In the genomic region with DNA sequence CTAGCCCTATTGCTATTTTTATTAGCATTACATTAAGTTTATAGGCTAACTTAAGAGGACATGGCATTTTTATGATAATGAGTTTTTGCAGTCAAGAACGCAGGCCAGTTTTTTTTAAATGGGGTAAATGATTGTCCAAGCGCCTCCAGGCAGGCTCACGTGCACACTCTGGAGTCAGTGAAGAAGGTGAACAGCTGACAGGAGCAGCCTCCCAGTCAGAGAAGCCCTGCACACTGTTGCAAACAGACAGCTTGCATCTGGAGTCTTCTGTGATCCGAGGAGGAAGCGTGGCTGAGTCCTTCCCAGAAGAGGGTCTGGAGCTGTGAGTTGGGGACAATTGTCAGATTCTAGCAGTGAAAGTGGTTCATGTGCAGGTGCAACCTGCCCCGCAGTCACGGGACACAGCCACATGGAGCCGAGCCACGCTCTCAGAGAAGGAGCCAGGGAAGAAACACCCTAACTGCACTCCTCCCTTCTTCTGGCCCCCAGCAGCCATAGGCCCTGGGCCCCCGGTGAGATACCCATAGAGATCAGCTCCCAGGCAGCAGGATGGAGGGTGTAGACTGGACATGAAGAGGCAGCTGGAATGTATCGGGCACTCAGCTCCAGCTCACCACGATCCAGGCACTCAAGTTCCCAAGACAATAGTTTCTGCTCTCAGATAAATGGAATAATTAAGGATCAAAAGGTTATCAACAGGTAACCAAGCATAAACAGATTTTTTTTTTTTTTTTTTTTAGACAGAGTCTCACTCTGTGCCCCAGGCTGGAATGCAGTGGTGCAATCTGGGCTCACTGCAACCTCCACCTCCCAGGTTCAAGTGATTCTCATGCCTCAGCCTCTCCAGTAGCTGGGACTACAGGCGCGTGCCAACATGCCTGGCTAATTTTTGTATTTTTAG, we compare ENCODE assay signal across 11 cellular contexts. TPM values are rescaled to one million over a fixed set of nuclear protein-coding genes. Genes with fewer than 3 reads are reported as not detected.
DNase-seq lines count a peak whose midpoint lies in the region; ATAC-seq and TF ChIP-seq lines count a peak whose summit lies in the region.
"Had no signal": no experiment of that assay in that cellular context is flagged by ENCODE, and none has a peak within 500 bp of the region (broad histone marks: within the 10 kb centered on the region; RNA-seq: fewer than 3 reads in every experiment).

No MANE protein-coding gene starts in this region.

- H3K4me3 ChIP-seq in coronary artery: no peak overlapping the region

- H3K9me3 Mint-ChIP-seq in memory B cell: no peaks in the 10 kb centered on the region
- H3K9me3 Mint-ChIP-seq in type B pancreatic cell: no peaks in the 10 kb centered on the region

- peak overlapping the region; percentile 59 to 77 for H3K27ac ChIP-seq in coronary artery

- H3K4me3 Mint-ChIP-seq in memory B cell (no peak overlapping the region), type B pancreatic cell (peak overlapping the region; percentile 39)

- H3K36me3 Mint-ChIP-seq in memory B cell: peaks cover 9% of the 10 kb centered on the region
- H3K36me3 Mint-ChIP-seq in type B pancreatic cell: peaks cover 12% of the 10 kb centered on the region

- peak in 2 of 3 experiments; percentile 24 to 26 for DNase-seq in NCI-H1417 (lab: John Stamatoyannopoulos, UW)
- DNase-seq in NCI-H1417 treated with DMSO at 0.1 percent for 48 hours (lab: John Stamatoyannopoulos, UW): no peak
- no peak for DNase-seq in coronary artery (ENCODE audit: low spot score)
- no peak for DNase-seq in memory B cell (ENCODE audit: low spot score in 2 of 2)
- DNase-seq in type B pancreatic cell (ENCODE audit: extremely low spot score, unreplicated experiment): no peak
- no peak for DNase-seq in amniotic stem cell (lab: John Stamatoyannopoulos, UW)
- no peak for DNase-seq in stimulated activated CD4-positive, alpha-beta T cell treated with anti-CD3 and anti-CD28 coated beads, Interleukin-4, amount 100 ng/mL, for 1 hour
- DNase-seq: 8988T, NCI-H1694 had no signal

- no peaks in the 10 kb centered on the region for H3K27me3 Mint-ChIP-seq in memory B cell
- H3K27me3 Mint-ChIP-seq in type B pancreatic cell: no peaks in the 10 kb centered on the region

- ATAC-seq in memory B cell (ENCODE audit: low read depth) (no peak), GM18909 (IDR thresholded peaks at IDR 0.05; ENCODE audit: poor library complexity, unreplicated experiment) (no peak)
- ATAC-seq: SK-N-SH treated with all-trans-retinoic acid at 6 μM for 48 hours had no signal

- TF ChIP-seq CTCF in coronary artery (IDR thresholded peaks at IDR 0.05): no peak
- TF ChIP-seq CTCF in type B pancreatic cell (conservative IDR thresholded peaks at IDR 0.05): no peak

- H3K27ac Mint-ChIP-seq in memory B cell: peak overlapping the region; percentile 58
- H3K27ac Mint-ChIP-seq in type B pancreatic cell: peak overlapping the region; percentile 93

- H3K4me1 Mint-ChIP-seq in memory B cell: peaks cover 11% of the 10 kb centered on the region
- H3K4me1 Mint-ChIP-seq in type B pancreatic cell (ENCODE audit: unreplicated experiment): peaks cover 15% of the 10 kb centered on the region

RNA-seq across cellular contexts. Expression of gene CAPN2, which starts 26.4 kb away (rescaled TPM):
- total RNA-seq in type B pancreatic cell (ENCODE audit: low replicate concordance): 111 and 120 TPM in 2 replicates

Comparison
In these comparisons a context has a peak if more than half of its experiments do, and no peak if none do; other contexts are left out.
1. DNase-seq: peak in NCI-H1417 (2 of 3); none in NCI-H1417 treated with DMSO at 0.1 percent for 48 hours (single experiment), coronary artery (single experiment), memory B cell (0 of 2), type B pancreatic cell (single experiment), amniotic stem cell (single experiment) and stimulated activated CD4-positive, alpha-beta T cell treated with anti-CD3 and anti-CD28 coated beads, Interleukin-4, amount 100 ng/mL, for 1 hour (single experiment).